ENCODE assay signal across 8 cellular contexts in genomic region chrX:6021316-6022091, GRCh38.
DNase-seq lines count a peak whose midpoint lies in the region; ATAC-seq, FAIRE-seq and TF ChIP-seq lines count a peak whose summit lies in the region.

No MANE protein-coding gene starts in this region.

- no peaks in the 10 kb centered on the region for H3K36me3 ChIP-seq in left ventricle myocardium inferior
- no peaks in the 10 kb centered on the region for H3K36me3 ChIP-seq in endothelial cell of umbilical vein (ENCODE audit: control insufficient read depth in 2 of 2, extremely low read depth in 1 of 2, insufficient read depth in 2 of 2, low read length in 2 of 2)

- intact Hi-C loops in left ventricle myocardium inferior (cut with micrococcal nuclease) (no loop called here), left ventricle myocardium superior (cut with micrococcal nuclease) (no loop called here), endothelial cell of umbilical vein (cut with micrococcal nuclease) (loop anchor here (2.0 kb wide), 1 partner anchor 1905 kb away; the partner anchor contains the start of gene PNPLA4)

- no peak overlapping the region for H3K27ac Mint-ChIP-seq in osteocyte (ENCODE audit: unreplicated experiment)

- H3K27ac ChIP-seq in left ventricle myocardium inferior (replicated peaks): no peak overlapping the region
- no peak overlapping the region for H3K27ac ChIP-seq in endothelial cell of umbilical vein (ENCODE audit: insufficient read depth, low read depth, low read length)

- H3K9me3 ChIP-seq in left ventricle myocardium inferior (replicated peaks) (no peaks in the 10 kb centered on the region), endothelial cell of umbilical vein (replicated peaks; ENCODE audit: control insufficient read depth, insufficient read depth, low read length) (no peaks in the 10 kb centered on the region)

- no peak overlapping the region for H3K9ac ChIP-seq in endothelial cell of umbilical vein (replicated peaks; ENCODE audit: extremely low read depth, insufficient read depth, low read length)

- dilution Hi-C loops in endothelial cell of umbilical vein (cut with MboI; ENCODE audit: extremely low pct_ligation_motif_present, low sequenced_read_pairs): no loop called here

- H3K4me1 Mint-ChIP-seq in osteocyte (ENCODE audit: unreplicated experiment): no peaks in the 10 kb centered on the region

- H3K4me2 ChIP-seq in endothelial cell of umbilical vein (ENCODE audit: insufficient read depth, low read length): no peak overlapping the region

- no peaks in the 10 kb centered on the region for H3K79me2 ChIP-seq in endothelial cell of umbilical vein (ENCODE audit: control insufficient read depth, insufficient read depth, low read length)

- H3K4me3 Mint-ChIP-seq in osteocyte (ENCODE audit: unreplicated experiment): no peak overlapping the region

- H3K27me3 Mint-ChIP-seq in osteocyte (ENCODE audit: unreplicated experiment): no peaks in the 10 kb centered on the region

- no TSS peak for BruUV-seq in endothelial cell of umbilical vein (replicated peaks; lab: Mats Ljungman, UMichigan)

- H3K27me3 ChIP-seq in left ventricle myocardium inferior (ENCODE audit: low read depth) (no peaks in the 10 kb centered on the region), endothelial cell of umbilical vein (ENCODE audit: control insufficient read depth in 2 of 2, insufficient read depth in 2 of 2, low read length in 2 of 2) (no peaks in the 10 kb centered on the region)

- ATAC-seq in left ventricle myocardium superior: no peak
- ATAC-seq in HG02885 (IDR thresholded peaks at IDR 0.05; ENCODE audit: poor library complexity, unreplicated experiment): peak; percentile 89

- FAIRE-seq in endothelial cell of umbilical vein (lab: Jason Lieb, UNC): peak; percentile 73

- TF ChIP-seq CTCF in left ventricle myocardium inferior (IDR thresholded peaks at IDR 0.05; ENCODE audit: borderline replicate concordance) (peak; percentile 54), endothelial cell of umbilical vein (IDR thresholded peaks at IDR 0.05; ENCODE audit: extremely low read depth in 1 of 2, insufficient read depth in 1 of 2, low read depth in 1 of 2, low read length in 2 of 2) (peak in 1 of 2 donors; percentile 13), osteocyte (IDR thresholded peaks at IDR 0.05) (peak; percentile 62)

- CTCF ChIA-PET in endothelial cell of umbilical vein (lab: Charles Lee): no interaction called here

- H3K4me1 ChIP-seq in left ventricle myocardium inferior (no peaks in the 10 kb centered on the region), endothelial cell of umbilical vein (ENCODE audit: control insufficient read depth, extremely low read depth, insufficient read depth, low read length) (no peaks in the 10 kb centered on the region)

- TF ChIP-seq POLR2A in endothelial cell of umbilical vein (IDR thresholded peaks at IDR 0.05; ENCODE audit: low read depth, low read length): no peak

- H3K4me3 ChIP-seq in left ventricle myocardium inferior: no peak overlapping the region
- H3K4me3 ChIP-seq in endothelial cell of umbilical vein (replicated peaks in 1 of 3; ENCODE audit: insufficient read depth in 1 of 3, low read depth in 1 of 3, low read length in 3 of 3): no peak overlapping the region

- no peak overlapping the region for H2AFZ ChIP-seq in endothelial cell of umbilical vein (ENCODE audit: low read depth, low read length)

- DNase-seq in left ventricle myocardium inferior (no peak), left ventricle myocardium superior (no peak), NCI-H82 treated with DMSO at 0.1 percent for 48 hours (lab: John Stamatoyannopoulos, UW; ENCODE audit: unreplicated experiment) (peak; percentile 15), endothelial cell of umbilical vein (ENCODE audit: low read depth, low spot score) (no peak), osteocyte (ENCODE audit: extremely low spot score, unreplicated experiment) (no peak), SHP77 treated with DMSO at 0.1 percent for 48 hours (lab: John Stamatoyannopoulos, UW) (no peak), GM19240 (ENCODE audit: insufficient read length, low spot score) (no peak)

- POLR2A ChIA-PET in endothelial cell of umbilical vein (lab: Charles Lee): no interaction called here

- no peaks in the 10 kb centered on the region for H3K9me1 ChIP-seq in endothelial cell of umbilical vein (replicated peaks; ENCODE audit: control insufficient read depth, extremely low read depth, insufficient read depth, low read length)

- H4K20me1 ChIP-seq in endothelial cell of umbilical vein (replicated peaks; ENCODE audit: control insufficient read depth, extremely low read depth, insufficient read depth, low read length): no peaks in the 10 kb centered on the region

- H3K36me3 Mint-ChIP-seq in osteocyte (ENCODE audit: unreplicated experiment): no peaks in the 10 kb centered on the region

- H3K9me3 Mint-ChIP-seq in osteocyte (ENCODE audit: unreplicated experiment): peaks cover 3% of the 10 kb centered on the region

TF ChIP-seq in endothelial cell of umbilical vein, 7 proteins besides CTCF, POLR2A, EP300 and RAD21:
- TF ChIP-seq JUN (IDR thresholded peaks at IDR 0.05; ENCODE audit: borderline replicate concordance, insufficient read depth, insufficient read length, low read depth) (no peak), MYC (IDR thresholded peaks at IDR 0.05; ENCODE audit: low read depth, low read length) (no peak), GATA2 (IDR thresholded peaks at IDR 0.05; ENCODE audit: insufficient read depth, insufficient read length, low read depth, low read length) (no peak), POLR2AphosphoS5 (IDR thresholded peaks at IDR 0.05; ENCODE audit: insufficient read depth, low read depth, low read length) (no peak), EZH2 (IDR thresholded peaks at IDR 0.05; ENCODE audit: borderline replicate concordance, low read depth, low read length, severe bottlenecking) (no peak), FOS (IDR thresholded peaks at IDR 0.05; ENCODE audit: borderline replicate concordance, insufficient read depth, low read length) (no peak)
- TF ChIP-seq, protein P1, sequence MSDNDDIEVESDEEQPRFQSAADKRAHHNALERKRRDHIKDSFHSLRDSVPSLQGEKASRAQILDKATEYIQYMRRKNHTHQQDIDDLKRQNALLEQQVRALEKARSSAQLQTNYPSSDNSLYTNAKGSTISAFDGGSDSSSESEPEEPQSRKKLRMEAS (IDR thresholded peaks at IDR 0.05; ENCODE audit: insufficient read depth, insufficient read length): no peak
TF ChIP-seq in endothelial cell of umbilical vein: peak in this region for 0.
